11 cellular contexts compared by ENCODE assay signal in the genomic region with DNA sequence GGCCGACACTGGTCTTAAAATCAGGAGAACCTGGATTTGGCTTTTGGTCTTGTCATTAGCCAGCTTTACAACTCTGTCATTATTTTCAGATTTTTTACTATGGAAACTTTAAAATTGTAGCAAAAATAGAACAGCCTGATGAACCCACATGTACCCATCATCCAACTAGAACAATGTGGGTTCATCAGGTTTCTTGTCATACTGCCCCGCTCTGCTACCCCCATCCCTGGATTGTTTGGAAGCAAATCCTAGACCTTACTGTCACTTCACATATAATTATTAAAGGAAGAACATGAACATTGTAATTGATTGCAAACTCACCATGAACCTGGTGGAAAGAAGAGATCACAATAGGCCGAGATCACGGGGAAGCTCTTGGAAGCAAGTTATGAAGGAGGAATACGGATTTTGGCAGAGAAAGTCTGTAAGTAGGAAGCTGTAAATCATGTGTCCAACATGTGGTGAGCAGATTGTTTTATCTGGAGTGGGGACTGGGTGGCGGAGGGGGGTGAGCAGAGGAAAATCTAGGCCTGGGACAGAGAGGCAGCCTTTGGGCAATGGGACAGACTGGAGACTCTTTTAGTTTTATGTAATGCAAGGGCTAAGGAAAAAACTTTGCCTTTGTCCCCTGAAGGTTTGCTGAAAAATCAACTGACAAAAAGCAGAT.
A peak's percentile ranks its signal among the peaks of the same experiment; 100 is the strongest.
DNase-seq lines count a peak whose midpoint lies in the region; ATAC-seq and FAIRE-seq lines count a peak whose summit lies in the region.
"Had no signal": no experiment of that assay in that cellular context is flagged by ENCODE, and none has a peak within 500 bp of the region (broad histone marks: within the 10 kb centered on the region; RNA-seq: fewer than 3 reads in every experiment).

No MANE protein-coding gene starts in this region.

- H4K8ac ChIP-seq in mesenchymal stem cell (ENCODE audit: low read length), result peak overlapping the region; percentile 85

- 95% methylated on average over 6 of the region's 6 CpGs for WGBS in HUES64
- WGBS in mesenchymal stem cell, result 37% methylated on average over 5 of the region's 6 CpGs

- H3K79me1 ChIP-seq in mesenchymal stem cell (replicated peaks; ENCODE audit: low read length, poor library complexity, severe bottlenecking), result peaks cover 16% of the 10 kb centered on the region

- H3K9ac ChIP-seq in HUES64 (ENCODE audit: low read depth, low read length), result no peak overlapping the region
- peak overlapping the region; percentile 55 for H3K9ac ChIP-seq in mesenchymal stem cell (ENCODE audit: low read length)

- no peak overlapping the region for H4K91ac ChIP-seq in mesenchymal stem cell (ENCODE audit: low read length)

- H2AFZ ChIP-seq in mesenchymal stem cell (ENCODE audit: low read depth, low read length), result peak overlapping the region; percentile 46

- H3K9me3 ChIP-seq in HUES64 (ENCODE audit: insufficient read depth, low read depth, low read length), result no peaks in the 10 kb centered on the region
- H3K9me3 ChIP-seq in mesenchymal stem cell (ENCODE audit: control insufficient read depth, low read length), result no peaks in the 10 kb centered on the region
- H3K9me3 ChIP-seq: thoracic aorta had no signal

- H3K14ac ChIP-seq in mesenchymal stem cell (ENCODE audit: low read length in 2 of 2), result no peak overlapping the region

- no peak overlapping the region for H3K4me2 ChIP-seq in mesenchymal stem cell (ENCODE audit: low read length, poor library complexity, severe bottlenecking)

- no peak overlapping the region for H2AK5ac ChIP-seq in mesenchymal stem cell (ENCODE audit: low read length, severe bottlenecking)

- peak overlapping the region; percentile 73 for H2BK120ac ChIP-seq in mesenchymal stem cell (ENCODE audit: low read depth, low read length)

- H3K18ac ChIP-seq in mesenchymal stem cell (ENCODE audit: low read depth in 1 of 2, low read length in 2 of 2), result peak overlapping the region in 1 of 2 experiments; percentile 70

- DNase-seq in AG08395 (ENCODE audit: low spot score), result peak; percentile 14
- DNase-seq in mesenchymal stem cell, result peak; percentile 50
- DNase-seq in activated effector memory CD4-positive, alpha-beta T cell treated with Interleukin-2 at 50 U/mL for 16 hours, result no peak
- no peak for DNase-seq in NCI-H1417 (lab: John Stamatoyannopoulos, UW)
- DNase-seq: NCI-H2029 had no signal

- H3K27ac ChIP-seq in HUES64 (ENCODE audit: low read depth, low read length) (peak overlapping the region; percentile 15; the same call in 1 of the 2 replicates), mesenchymal stem cell (ENCODE audit: low read length, poor library complexity, severe bottlenecking) (no peak overlapping the region)
- H3K27ac ChIP-seq: HL-60, thoracic aorta had no signal

- H2BK15ac ChIP-seq in mesenchymal stem cell (ENCODE audit: low read depth, poor library complexity, severe bottlenecking), result no peak overlapping the region

- H3K36me3 ChIP-seq in HUES64 (ENCODE audit: insufficient read depth, low read length), result no peaks in the 10 kb centered on the region
- H3K36me3 ChIP-seq in mesenchymal stem cell (ENCODE audit: control insufficient read depth in 1 of 2, insufficient read depth in 2 of 2, low read depth in 1 of 2, low read length in 2 of 2), result no peaks in the 10 kb centered on the region
- H3K36me3 ChIP-seq: thoracic aorta had no signal

- no peak overlapping the region for H3K4me3 ChIP-seq in HUES64 (ENCODE audit: low read length)
- H3K4me3 ChIP-seq in mesenchymal stem cell (ENCODE audit: insufficient read depth in 1 of 2, low read depth in 1 of 2, low read length in 2 of 2), result no peak overlapping the region
- H3K4me3 ChIP-seq: thoracic aorta had no signal

- H2BK12ac ChIP-seq in mesenchymal stem cell (ENCODE audit: low read length in 2 of 2), result peak overlapping the region; percentile 52 to 66

- H3K23ac ChIP-seq in mesenchymal stem cell (ENCODE audit: low read length in 2 of 2), result no peak overlapping the region

- H3K4ac ChIP-seq in mesenchymal stem cell (ENCODE audit: low read depth in 1 of 2, low read length in 2 of 2), result peak overlapping the region in 1 of 2 experiments; percentile 69

- H2BK5ac ChIP-seq in mesenchymal stem cell (ENCODE audit: low read depth, low read length, poor library complexity, severe bottlenecking), result no peak overlapping the region

- H3K4me1 ChIP-seq in HUES64 (ENCODE audit: insufficient read depth, low read length) (peaks cover 38% of the 10 kb centered on the region), mesenchymal stem cell (ENCODE audit: control insufficient read depth, insufficient read depth, low read depth, low read length) (peaks cover 5% of the 10 kb centered on the region)

- ATAC-seq in GM18907 (IDR thresholded peaks at IDR 0.05; ENCODE audit: unreplicated experiment), result no peak
- no peak for ATAC-seq in HG02642 (IDR thresholded peaks at IDR 0.05; ENCODE audit: poor library complexity, unreplicated experiment)

- FAIRE-seq in endometrium (lab: Jason Lieb, UNC), result peak; percentile 48

- H3K27me3 ChIP-seq in HUES64 (ENCODE audit: insufficient read depth, low read length) (no peaks in the 10 kb centered on the region), mesenchymal stem cell (ENCODE audit: control insufficient read depth in 1 of 2, insufficient read depth in 1 of 2, low read length in 2 of 2) (no peaks in the 10 kb centered on the region)

Comparison
In these comparisons a context has a peak if more than half of its experiments do, and no peak if none do; other contexts are left out.
1. DNase-seq: peak in AG08395 (single experiment) and mesenchymal stem cell (single experiment); none in activated effector memory CD4-positive, alpha-beta T cell treated with Interleukin-2 at 50 U/mL for 16 hours (single experiment) and NCI-H1417 (0 of 3).